13 cellular contexts compared by ENCODE assay signal in genomic region chr20:10318625-10319024, GRCh38.
DNase-seq lines count a peak whose midpoint lies in the region; ATAC-seq and TF ChIP-seq lines count a peak whose summit lies in the region.
"Had no signal": no experiment of that assay in that cellular context is flagged by ENCODE, and none has a peak within 500 bp of the region (broad histone marks: within the 10 kb centered on the region; RNA-seq: fewer than 3 reads in every experiment).

No MANE protein-coding gene starts in this region.

- H3K14ac ChIP-seq in IMR-90 (replicated peaks; ENCODE audit: low read depth, low read length) (no peak overlapping the region), neuronal stem cell (ENCODE audit: low read length) (no peak overlapping the region)

- H3K27me3 ChIP-seq in BLaER1 (no peaks in the 10 kb centered on the region), IMR-90 (ENCODE audit: control insufficient read depth, insufficient read depth, low read length) (no peaks in the 10 kb centered on the region), neuronal stem cell (ENCODE audit: control insufficient read depth in 3 of 3, insufficient read depth in 3 of 3, low read depth in 1 of 3, low read length in 3 of 3) (peaks cover 0 to 3% (median 0%) of the 10 kb centered on the region in 3 experiments)

- no TSS peak for BruUV-seq in IMR-90 (replicated peaks; lab: Mats Ljungman, UMichigan)

- H2BK15ac ChIP-seq in IMR-90 (ENCODE audit: low read depth, low read length) (no peak overlapping the region), neuronal stem cell (ENCODE audit: low read length) (no peak overlapping the region)

- H3K36me3 ChIP-seq in BLaER1: no peaks in the 10 kb centered on the region
- H3K36me3 ChIP-seq in IMR-90 (ENCODE audit: control insufficient read depth, insufficient read depth, low read length): no peaks in the 10 kb centered on the region
- no peaks in the 10 kb centered on the region for H3K36me3 ChIP-seq in neuronal stem cell (replicated peaks in 1 of 2; ENCODE audit: control insufficient read depth in 2 of 2, insufficient read depth in 2 of 2, low read length in 2 of 2)

- no peak overlapping the region for H2BK20ac ChIP-seq in IMR-90 (ENCODE audit: low read depth, low read length)

- H3K23ac ChIP-seq in IMR-90 (ENCODE audit: low read depth, low read length) (no peak overlapping the region), neuronal stem cell (ENCODE audit: low read depth, low read length, poor library complexity) (no peak overlapping the region)

- peak overlapping the region; percentile 65 for H3K4me2 ChIP-seq in BLaER1
- no peak overlapping the region for H3K4me2 ChIP-seq in IMR-90 (ENCODE audit: low read depth, low read length)
- no peak overlapping the region for H3K4me2 ChIP-seq in neuronal stem cell (ENCODE audit: insufficient read depth, low read length, poor library complexity, severe bottlenecking)

- no peak for TF ChIP-seq CTCF in IMR-90 (conservative IDR thresholded peaks at IDR 0.05; ENCODE audit: low read depth, low read length)

- H3K4ac ChIP-seq in IMR-90 (ENCODE audit: low read depth, low read length) (no peak overlapping the region), neuronal stem cell (ENCODE audit: low read length) (no peak overlapping the region)

- WGBS in IMR-90 (ENCODE audit: extremely low coverage in 2 of 2, insufficient read length in 1 of 2), 2 experiments: no CpG with 5 or more reads among the region's 3 CpGs
- no CpG with 5 or more reads among the region's 3 CpGs for WGBS in neuronal stem cell (ENCODE audit: extremely low coverage in 2 of 2, insufficient read length in 2 of 2, insufficient replicate concordance in 1 of 2), 2 donors

- DNase-seq in IMR-90 (no peak), NCI-H2171 (lab: John Stamatoyannopoulos, UW) (peak; percentile 8), neuronal stem cell (ENCODE audit: low spot score) (no peak), dedifferentiated amniotic fluid mesenchymal stem cell (ENCODE audit: extremely low spot score) (no peak), T-helper 2 cell (no peak)
- DNase-seq: CD8-positive, alpha-beta T cell; COR-L47; DMS153; DND-41; GDM1; HCEC 1CT had no signal

- CTCF ChIA-PET in IMR-90 (lab: Yijun Ruan, JAX): no interaction called here

- no peak overlapping the region for H3K56ac ChIP-seq in IMR-90 (ENCODE audit: extremely low read depth, insufficient read depth, low read length)

- POLR2A ChIA-PET in IMR-90 (lab: Charles Lee; ENCODE audit: unreplicated experiment): no interaction called here

- H2BK12ac ChIP-seq in neuronal stem cell (ENCODE audit: low read length): no peak overlapping the region

- dilution Hi-C loops in IMR-90 (cut with HindIII; ENCODE audit: low sequenced_read_pairs, unreplicated experiment): no loop called here

- peaks cover 29% of the 10 kb centered on the region for H3K4me1 ChIP-seq in BLaER1
- peaks cover 9% of the 10 kb centered on the region for H3K4me1 ChIP-seq in IMR-90 (ENCODE audit: control insufficient read depth, insufficient read depth, low read length)
- H3K4me1 ChIP-seq in neuronal stem cell (ENCODE audit: control insufficient read depth in 2 of 2, insufficient read depth in 1 of 2, low read depth in 1 of 2, low read length in 2 of 2): peaks cover 0 to 8% of the 10 kb centered on the region in 2 donors

- no peaks in the 10 kb centered on the region for H4K20me1 ChIP-seq in BLaER1
- no peaks in the 10 kb centered on the region for H4K20me1 ChIP-seq in IMR-90 (ENCODE audit: insufficient read depth, low read length)

- no peak overlapping the region for H3K9ac ChIP-seq in BLaER1
- H3K9ac ChIP-seq in IMR-90 (ENCODE audit: low read depth, low read length): no peak overlapping the region
- H3K9ac ChIP-seq in neuronal stem cell (ENCODE audit: low read depth, low read length, poor library complexity): no peak overlapping the region

- intact Hi-C loops in IMR-90 (cut with micrococcal nuclease): no loop called here

- no peak overlapping the region for H2AK9ac ChIP-seq in IMR-90 (replicated peaks; ENCODE audit: low read depth, low read length, poor library complexity)

- H3K4me3 ChIP-seq in BLaER1 (no peak overlapping the region), IMR-90 (ENCODE audit: insufficient read depth, low read depth, low read length) (no peak overlapping the region), neuronal stem cell (ENCODE audit: low read length in 2 of 2) (no peak overlapping the region)

- no peaks in the 10 kb centered on the region for H3K9me1 ChIP-seq in IMR-90 (ENCODE audit: insufficient read depth, low read length)

- no peak overlapping the region for H2AK5ac ChIP-seq in IMR-90 (ENCODE audit: low read depth, low read length)
- H2AK5ac ChIP-seq in neuronal stem cell (ENCODE audit: low read depth, low read length): no peak overlapping the region

- no peak for ATAC-seq in IMR-90 (ENCODE audit: low read depth)
- no peak for ATAC-seq in GM19397 (IDR thresholded peaks at IDR 0.05; ENCODE audit: unreplicated experiment)
- ATAC-seq: CD8-positive, alpha-beta T cell had no signal

- H4K91ac ChIP-seq in IMR-90 (ENCODE audit: insufficient read depth, low read depth, low read length) (no peak overlapping the region), neuronal stem cell (ENCODE audit: low read depth, low read length, poor library complexity) (no peak overlapping the region)

- in situ Hi-C loops in IMR-90 (cut with MboI; ENCODE audit: low sequenced_read_pairs): no loop called here

- no peak overlapping the region for H4K8ac ChIP-seq in IMR-90 (ENCODE audit: low read depth in 2 of 2, low read length in 2 of 2)
- no peak overlapping the region for H4K8ac ChIP-seq in neuronal stem cell (ENCODE audit: low read depth, low read length)

- no peak overlapping the region for H2BK120ac ChIP-seq in IMR-90 (ENCODE audit: low read depth, low read length)
- H2BK120ac ChIP-seq in neuronal stem cell (ENCODE audit: low read depth, low read length): no peak overlapping the region

- H3K9me3 ChIP-seq in BLaER1 (peaks cover 6% of the 10 kb centered on the region; the same call in 1 of the 2 replicates), IMR-90 (ENCODE audit: control insufficient read depth, insufficient read depth, low read length) (no peaks in the 10 kb centered on the region), neuronal stem cell (replicated peaks in 1 of 2; ENCODE audit: control insufficient read depth in 2 of 2, insufficient read depth in 1 of 2, low read depth in 1 of 2, low read length in 2 of 2) (peaks cover 3 to 6% of the 10 kb centered on the region in 2 donors)

- no peak overlapping the region for H4K5ac ChIP-seq in IMR-90 (ENCODE audit: low read depth, low read length)

- no peak overlapping the region for H3K18ac ChIP-seq in IMR-90 (ENCODE audit: low read depth, low read length)
- no peak overlapping the region for H3K18ac ChIP-seq in neuronal stem cell (ENCODE audit: low read length)

- H2AFZ ChIP-seq in IMR-90 (replicated peaks; ENCODE audit: low read length, poor library complexity) (no peak overlapping the region), neuronal stem cell (ENCODE audit: low read length) (peak overlapping the region; percentile 46)

- no peak for TF ChIP-seq POLR2A in IMR-90 (IDR thresholded peaks at IDR 0.05; ENCODE audit: low read depth, low read length)

- TF ChIP-seq RAD21 in IMR-90 (IDR thresholded peaks at IDR 0.05; ENCODE audit: low read length): no peak

- H3K27ac ChIP-seq in BLaER1: no peak overlapping the region
- no peak overlapping the region for H3K27ac ChIP-seq in IMR-90 (ENCODE audit: insufficient read depth, low read length)
- no peak overlapping the region for H3K27ac ChIP-seq in neuronal stem cell (replicated peaks; ENCODE audit: low read length)

- H3K79me1 ChIP-seq in IMR-90 (ENCODE audit: low read depth in 1 of 2, low read length in 2 of 2) (no peaks in the 10 kb centered on the region), neuronal stem cell (ENCODE audit: low read depth, low read length) (no peaks in the 10 kb centered on the region)

- H2BK5ac ChIP-seq in IMR-90 (ENCODE audit: low read depth, low read length, poor library complexity, severe bottlenecking) (no peak overlapping the region), neuronal stem cell (ENCODE audit: low read length) (no peak overlapping the region)

TF ChIP-seq in IMR-90, 13 proteins besides CTCF, POLR2A, EP300 and RAD21:
- TF ChIP-seq CEBPB (IDR thresholded peaks at IDR 0.05; ENCODE audit: low read depth, low read length) (no peak), USF2 (IDR thresholded peaks at IDR 0.05; ENCODE audit: low read depth, low read length) (peak; percentile 16; the same call in 1 of the 2 replicates)
